Comparison of ENCODE assay signal across 23 cellular contexts in the genomic region with DNA sequence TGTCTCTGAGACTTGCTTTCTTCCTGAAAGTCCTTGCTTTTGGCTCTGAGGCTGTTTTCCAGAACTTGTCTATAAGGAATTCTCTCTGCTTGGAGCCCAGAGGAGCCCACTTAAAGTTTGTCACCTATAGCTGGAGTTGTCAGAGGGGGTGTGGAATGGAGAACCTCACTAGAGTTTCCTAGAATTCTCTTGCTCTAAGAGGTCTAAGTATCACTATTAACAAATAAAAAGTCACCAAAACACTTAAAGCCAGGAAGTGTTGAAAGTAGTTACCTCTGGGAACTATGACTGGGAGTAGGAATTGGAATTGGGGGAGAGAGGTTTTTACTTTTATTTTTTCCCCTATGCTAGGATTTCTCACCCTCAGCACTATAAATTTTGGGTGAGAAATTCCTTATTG. TPM values are rescaled to one million over a fixed set of nuclear protein-coding genes. Genes with fewer than 3 reads are reported as not detected.
DNase-seq lines count a peak whose midpoint lies in the region; TF ChIP-seq lines count a peak whose summit lies in the region.
"Had no signal": no experiment of that assay in that cellular context is flagged by ENCODE, and none has a peak within 500 bp of the region (broad histone marks: within the 10 kb centered on the region; RNA-seq: fewer than 3 reads in every experiment).

No MANE protein-coding gene starts in this region.

- no peaks in the 10 kb centered on the region for H4K20me1 ChIP-seq in osteoblast (ENCODE audit: insufficient read depth, low read length)

- peaks cover 0 to 2% (median 0%) of the 10 kb centered on the region in 3 donors for H3K27me3 Mint-ChIP-seq in CD14-positive monocyte (ENCODE audit: low read depth in 3 of 3)
- no peaks in the 10 kb centered on the region for H3K27me3 Mint-ChIP-seq in dendritic cell treated with granulocyte-macrophage colony-stimulating factor and Interleukin-4, amounts not matched to agents 40 ng/mL and 50 ng/mL, for 4 days

- no peak overlapping the region for H3K4me2 ChIP-seq in osteoblast (ENCODE audit: insufficient read depth, low read length)

- no peak for TF ChIP-seq POLR2A in ovary (IDR thresholded peaks at IDR 0.05)

- H3K27ac Mint-ChIP-seq in CD14-positive monocyte, result peak overlapping the region; percentile 72 to 92 (median 88)
- H3K27ac Mint-ChIP-seq in dendritic cell treated with granulocyte-macrophage colony-stimulating factor and Interleukin-4, amounts not matched to agents 40 ng/mL and 50 ng/mL, for 4 days, result peak overlapping the region; percentile 86
- H3K27ac Mint-ChIP-seq: type B pancreatic cell, WTC11 had no signal

- no peak for TF ChIP-seq EP300 in ovary (IDR thresholded peaks at IDR 0.05)

- H3K9me3 Mint-ChIP-seq in CD14-positive monocyte, result peaks cover 0 to 4% (median 3%) of the 10 kb centered on the region in 7 donors
- peaks cover 7% of the 10 kb centered on the region for H3K9me3 Mint-ChIP-seq in dendritic cell treated with granulocyte-macrophage colony-stimulating factor and Interleukin-4, amounts not matched to agents 40 ng/mL and 50 ng/mL, for 4 days
- H3K9me3 Mint-ChIP-seq: type B pancreatic cell had no signal

- DNase-seq in CD14-positive monocyte (ENCODE audit: low spot score) (no peak), MV-4-11 (lab: John Stamatoyannopoulos, UW) (peak; percentile 13), osteoblast (ENCODE audit: insufficient read length, low spot score, missing footprints) (no peak), NCI-H82 (lab: John Stamatoyannopoulos, UW) (no peak), ovary (no peak), hepatic stellate cell (ENCODE audit: low spot score) (no peak)
- no peak for DNase-seq in activated CD4-positive, alpha-beta T cell treated with anti-CD3 and anti-CD28 coated beads, Interleukin-2, amount 50 U/mL, for 48 hours
- DNase-seq: activated gamma-delta T cell; Calu3; hippocampal formation; kidney; mesendoderm; NCI-H1092; NCI-H2081 treated with DMSO at 0.1 percent for 48 hours; NCI-H526; retina; stimulated activated CD4-positive, alpha-beta T cell treated with anti-CD3 and anti-CD28 coated beads, Interleukin-12 subunit alpha, Interleukin-12 subunit beta, amount 100 ng/mL, for 4 hours; T-helper 2 cell had no signal

- peak overlapping the region; percentile 51 for H2AFZ ChIP-seq in osteoblast (ENCODE audit: low read length)

- H3K4me3 ChIP-seq in osteoblast (ENCODE audit: insufficient read depth, low read length) (no peak overlapping the region), ovary (no peak overlapping the region)
- H3K4me3 ChIP-seq: ascending aorta, K562 had no signal

- no peak overlapping the region for H3K27ac ChIP-seq in osteoblast (ENCODE audit: low read depth, low read length)
- H3K27ac ChIP-seq in ovary, result no peak overlapping the region

- TF ChIP-seq CTCF in CD14-positive monocyte (IDR thresholded peaks at IDR 0.05) (no peak), osteoblast (IDR thresholded peaks at IDR 0.05; ENCODE audit: extremely low read depth, low read depth, low read length) (no peak), ovary (IDR thresholded peaks at IDR 0.05) (no peak)

- no peaks in the 10 kb centered on the region for H3K79me2 ChIP-seq in osteoblast (ENCODE audit: insufficient read depth, low read length)

- no peak overlapping the region for H3K4me3 Mint-ChIP-seq in CD14-positive monocyte
- no peak overlapping the region for H3K4me3 Mint-ChIP-seq in dendritic cell treated with granulocyte-macrophage colony-stimulating factor and Interleukin-4, amounts not matched to agents 40 ng/mL and 50 ng/mL, for 4 days
- H3K4me3 Mint-ChIP-seq: type B pancreatic cell, WTC11 had no signal

- H3K4me1 Mint-ChIP-seq in CD14-positive monocyte, result peaks cover 70% of the 10 kb centered on the region
- peaks cover 71% of the 10 kb centered on the region for H3K4me1 Mint-ChIP-seq in dendritic cell treated with granulocyte-macrophage colony-stimulating factor and Interleukin-4, amounts not matched to agents 40 ng/mL and 50 ng/mL, for 4 days (ENCODE audit: low read depth)
- H3K4me1 Mint-ChIP-seq: WTC11 had no signal

- H3K36me3 ChIP-seq in osteoblast (ENCODE audit: insufficient read depth, low read length), result no peaks in the 10 kb centered on the region
- H3K36me3 ChIP-seq in ovary, result no peaks in the 10 kb centered on the region
- H3K36me3 ChIP-seq: ascending aorta had no signal

- intact Hi-C loops in CD14-positive monocyte (cut with micrococcal nuclease) (no loop called here), ovary (cut with DNase I) (no loop called here)
- intact Hi-C loops in dendritic cell treated with granulocyte-macrophage colony-stimulating factor and Interleukin-4, amounts not matched to agents 40 ng/mL and 50 ng/mL, for 4 days (cut with micrococcal nuclease), result no loop called here

- H3K4me1 ChIP-seq in osteoblast (ENCODE audit: insufficient read depth, low read length), result peaks cover 12% of the 10 kb centered on the region
- H3K4me1 ChIP-seq in ovary (ENCODE audit: insufficient read depth), result no peaks in the 10 kb centered on the region
- H3K4me1 ChIP-seq: ascending aorta had no signal

- no peaks in the 10 kb centered on the region for H3K27me3 ChIP-seq in osteoblast (ENCODE audit: insufficient read depth, low read length)
- H3K27me3 ChIP-seq in ovary, result no peaks in the 10 kb centered on the region
- H3K27me3 ChIP-seq: ascending aorta had no signal

- no peaks in the 10 kb centered on the region for H3K9me3 ChIP-seq in osteoblast (ENCODE audit: low read depth, low read length)
- H3K9me3 ChIP-seq in ovary, result no peaks in the 10 kb centered on the region
- H3K9me3 ChIP-seq: ascending aorta had no signal

- H3K36me3 Mint-ChIP-seq in CD14-positive monocyte, result peaks cover 6% of the 10 kb centered on the region in 2 donors
- H3K36me3 Mint-ChIP-seq in dendritic cell treated with granulocyte-macrophage colony-stimulating factor and Interleukin-4, amounts not matched to agents 40 ng/mL and 50 ng/mL, for 4 days (ENCODE audit: low read depth), result peaks cover 7% of the 10 kb centered on the region

RNA-seq across cellular contexts. Expression of a gene that starts 15.0 kb away (rescaled TPM):
- under 1 TPM; 0.27 to 0.36 TPM for polyA plus RNA-seq in CD14-positive monocyte
- total RNA-seq in osteoblast, result 0.36 TPM in 1 of 2 replicates, not detected in the other
- under 1 TPM in 4 of 7 donors, not detected in 3; 0.20 to 0.72 (median 0.56) TPM for total RNA-seq in ovary
- polyA plus RNA-seq in ovary, result under 1 TPM; 0.29 to 0.82 TPM
- total RNA-seq: ascending aorta, Calu3, K562 had no signal
- polyA plus RNA-seq: K562 had no signal

RNA-seq across cellular contexts. Expression of a gene that starts 17.5 kb away (rescaled TPM):
- polyA plus RNA-seq in CD14-positive monocyte (1 to 10 TPM; 1.6 to 1.8 TPM), ovary (1 to 10 TPM in 1 of 2 donors, under 1 TPM in 1; 0.98 to 3.8 TPM)
- total RNA-seq in osteoblast (2.7 and 2.9 TPM in 2 replicates), ovary (1 to 10 TPM in 5 of 7 donors, under 1 TPM in 2; 0.28 to 4.1 (median 1.2) TPM)
- total RNA-seq: ascending aorta had no signal

RNA-seq across cellular contexts. Expression of a gene that starts 22.1 kb away (rescaled TPM):
- polyA plus RNA-seq in CD14-positive monocyte (10 to 100 TPM in 1 of 2 donors, not detected in 1; 13.3 TPM), ovary (100 to 1,000 TPM in 1 of 2 donors, not detected in 1; 126 TPM)
- total RNA-seq in osteoblast (88,726 and 110,601 TPM in 2 replicates), ovary (over 10,000 TPM in 5 of 7 donors, 1,000 to 10,000 TPM in 2; 3,031 to 27,726 (median 15,130) TPM)

RNA-seq across cellular contexts. Expression of a gene that starts 22.4 kb away (rescaled TPM):
- polyA plus RNA-seq in CD14-positive monocyte (10 to 100 TPM; 23.2 to 32.6 TPM), ovary (10 to 100 TPM; 15.0 to 17.8 TPM)
- total RNA-seq in osteoblast (10.6 and 15.6 TPM in 2 replicates), ovary (10 to 100 TPM; 14.6 to 29.8 (median 19.1) TPM)

RNA-seq across cellular contexts. Expression of a gene that starts 29.3 kb away (rescaled TPM):
- polyA plus RNA-seq in CD14-positive monocyte, result under 1 TPM; 0.13 to 0.42 TPM
- total RNA-seq in osteoblast, result 0.36 and 0.88 TPM in 2 replicates
- 1 to 10 TPM in 2 of 7 donors, under 1 TPM in 5; 0.17 to 1.4 (median 0.58) TPM for total RNA-seq in ovary
- polyA plus RNA-seq in ovary, result under 1 TPM; 0.17 to 0.52 TPM
